In the genomic region with DNA sequence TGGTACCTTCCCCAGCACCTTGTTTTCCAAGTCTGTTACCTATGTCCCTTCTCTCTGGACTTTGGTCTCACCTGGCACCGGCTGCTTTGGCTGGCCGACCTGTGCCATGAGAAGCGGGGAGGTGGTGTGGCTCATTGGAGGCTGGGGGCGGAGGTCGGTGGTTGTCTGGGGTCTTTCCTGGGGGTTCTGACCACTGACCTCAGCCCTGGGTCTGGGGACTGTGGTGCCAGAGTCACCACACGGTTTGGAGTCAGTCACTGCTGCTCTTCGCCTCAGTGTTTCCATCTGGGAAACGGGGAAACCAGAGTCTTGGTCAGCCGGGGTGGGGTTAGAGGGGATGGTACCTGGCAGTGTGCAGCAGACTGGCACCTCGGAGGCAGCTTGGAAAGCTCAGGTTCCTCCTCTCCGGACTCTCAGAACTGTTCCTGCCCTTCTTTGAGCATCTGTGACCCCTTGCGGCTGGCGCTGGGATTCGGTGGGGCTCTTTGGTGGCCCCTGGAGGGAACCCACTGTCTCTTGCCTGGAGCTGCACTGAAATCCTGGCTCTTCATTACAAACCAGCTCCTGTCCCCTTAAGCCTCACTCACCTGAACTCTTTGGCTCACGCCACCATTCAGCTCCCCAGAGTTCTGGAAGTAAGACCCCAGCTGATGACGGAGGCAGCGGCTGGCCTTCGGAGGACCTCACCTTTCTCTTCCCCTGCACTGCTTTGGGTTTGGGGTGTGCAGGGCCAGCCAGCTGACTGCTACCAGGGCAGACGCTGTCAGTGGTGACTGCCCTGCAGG, we compare ENCODE assay signal across 2 cellular contexts.
TF ChIP-seq lines count a peak whose summit lies in the region.

No MANE protein-coding gene starts in this region.

TF ChIP-seq in IMR-90, 13 proteins besides CTCF, POLR2A, EP300 and RAD21 (continued from another document):
- TF ChIP-seq, protein P1, sequence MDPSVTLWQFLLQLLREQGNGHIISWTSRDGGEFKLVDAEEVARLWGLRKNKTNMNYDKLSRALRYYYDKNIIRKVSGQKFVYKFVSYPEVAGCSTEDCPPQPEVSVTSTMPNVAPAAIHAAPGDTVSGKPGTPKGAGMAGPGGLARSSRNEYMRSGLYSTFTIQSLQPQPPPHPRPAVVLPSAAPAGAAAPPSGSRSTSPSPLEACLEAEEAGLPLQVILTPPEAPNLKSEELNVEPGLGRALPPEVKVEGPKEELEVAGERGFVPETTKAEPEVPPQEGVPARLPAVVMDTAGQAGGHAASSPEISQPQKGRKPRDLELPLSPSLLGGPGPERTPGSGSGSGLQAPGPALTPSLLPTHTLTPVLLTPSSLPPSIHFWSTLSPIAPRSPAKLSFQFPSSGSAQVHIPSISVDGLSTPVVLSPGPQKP (IDR thresholded peaks at IDR 0.05; ENCODE audit: borderline replicate concordance, low read depth, low read length), result no peak
- TF ChIP-seq MAFK (IDR thresholded peaks at IDR 0.05; ENCODE audit: low read depth, low read length), result no peak
- no peak for TF ChIP-seq CEBPB (IDR thresholded peaks at IDR 0.05; ENCODE audit: low read depth, low read length)
- TF ChIP-seq MXI1 (IDR thresholded peaks at IDR 0.05; ENCODE audit: borderline replicate concordance, low read depth, low read length), result no peak
- no peak for TF ChIP-seq CHD1 (IDR thresholded peaks at IDR 0.05; ENCODE audit: low read depth, low read length)
- TF ChIP-seq, protein P2, sequence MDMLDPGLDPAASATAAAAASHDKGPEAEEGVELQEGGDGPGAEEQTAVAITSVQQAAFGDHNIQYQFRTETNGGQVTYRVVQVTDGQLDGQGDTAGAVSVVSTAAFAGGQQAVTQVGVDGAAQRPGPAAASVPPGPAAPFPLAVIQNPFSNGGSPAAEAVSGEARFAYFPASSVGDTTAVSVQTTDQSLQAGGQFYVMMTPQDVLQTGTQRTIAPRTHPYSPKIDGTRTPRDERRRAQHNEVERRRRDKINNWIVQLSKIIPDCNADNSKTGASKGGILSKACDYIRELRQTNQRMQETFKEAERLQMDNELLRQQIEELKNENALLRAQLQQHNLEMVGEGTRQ (IDR thresholded peaks at IDR 0.05; ENCODE audit: low read depth, low read length), result no peak
- no peak for TF ChIP-seq RFX5 (IDR thresholded peaks at IDR 0.05; ENCODE audit: low read depth, low read length)
- TF ChIP-seq BHLHE40 (IDR thresholded peaks at IDR 0.05; ENCODE audit: low read depth, low read length), result no peak
- TF ChIP-seq RCOR1 (IDR thresholded peaks at IDR 0.05; ENCODE audit: insufficient replicate concordance, low read length), result no peak

TF ChIP-seq in liver, 16 proteins besides CTCF, POLR2A, EP300 and RAD21 (continued from another document):
- TF ChIP-seq, protein P3, sequence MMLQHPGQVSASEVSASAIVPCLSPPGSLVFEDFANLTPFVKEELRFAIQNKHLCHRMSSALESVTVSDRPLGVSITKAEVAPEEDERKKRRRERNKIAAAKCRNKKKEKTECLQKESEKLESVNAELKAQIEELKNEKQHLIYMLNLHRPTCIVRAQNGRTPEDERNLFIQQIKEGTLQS (IDR thresholded peaks at IDR 0.05), result no peak
- TF ChIP-seq, protein P4, sequence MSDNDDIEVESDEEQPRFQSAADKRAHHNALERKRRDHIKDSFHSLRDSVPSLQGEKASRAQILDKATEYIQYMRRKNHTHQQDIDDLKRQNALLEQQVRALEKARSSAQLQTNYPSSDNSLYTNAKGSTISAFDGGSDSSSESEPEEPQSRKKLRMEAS (IDR thresholded peaks at IDR 0.05), result no peak
